ENCODE assay signal across 1 cellular context in the genomic region with DNA sequence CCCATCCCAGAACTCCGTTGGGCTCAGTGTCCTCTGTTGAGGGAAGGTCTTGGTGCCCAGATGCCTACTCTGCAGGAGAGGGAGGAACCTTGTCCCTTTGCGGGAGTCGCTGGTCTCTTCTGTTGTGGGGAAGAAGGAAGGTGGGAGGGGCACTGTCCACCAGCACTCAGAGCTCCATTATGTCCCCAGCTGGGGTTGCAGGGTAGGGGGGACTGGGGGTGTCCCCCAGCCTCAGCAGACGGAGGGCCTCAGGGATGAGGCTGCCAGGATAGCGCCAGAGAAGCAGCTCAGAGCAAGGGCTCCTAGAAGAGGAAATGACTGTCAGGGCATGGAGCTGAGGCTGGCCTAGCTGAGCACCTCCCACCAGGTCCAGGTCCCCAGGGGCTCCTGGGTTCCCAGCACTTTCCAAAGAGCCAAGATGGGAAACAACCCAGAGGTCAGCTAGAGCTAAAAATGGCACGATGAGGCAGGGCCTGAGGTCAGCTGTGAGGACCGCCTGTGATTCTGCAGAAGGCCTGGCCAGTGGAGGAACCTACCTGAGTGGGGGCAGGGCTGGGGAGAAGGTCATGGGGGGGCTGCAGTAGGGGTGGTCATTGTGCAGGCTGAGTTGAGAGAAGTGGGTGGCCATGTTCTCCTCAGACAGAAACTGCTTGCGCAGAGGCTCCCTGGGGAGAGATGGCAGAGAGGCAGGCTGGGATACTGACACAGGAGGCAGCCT.
TF ChIP-seq lines count a peak whose summit lies in the region.

No MANE protein-coding gene starts in this region.

TF ChIP-seq in H1, 55 proteins besides CTCF, POLR2A, EP300 and RAD21:
- TF ChIP-seq TAF7 (optimal IDR thresholded peaks at IDR 0.05; ENCODE audit: borderline replicate concordance, low read depth, low read length) (peak; percentile 32), CREB1 (IDR thresholded peaks at IDR 0.05) (no peak), BCL11A (IDR thresholded peaks at IDR 0.05; ENCODE audit: low read depth in 2 of 2, low read length in 2 of 2) (no peak), NANOG (IDR thresholded peaks at IDR 0.05; ENCODE audit: insufficient read depth, low read depth, low read length, poor library complexity, severe bottlenecking) (no peak), NRF1 (IDR thresholded peaks at IDR 0.05; ENCODE audit: low read depth, low read length) (no peak), SIX5 (IDR thresholded peaks at IDR 0.05; ENCODE audit: low read depth, low read length) (no peak), JUN (IDR thresholded peaks at IDR 0.05; ENCODE audit: low read depth, low read length) (no peak), ASH2L (IDR thresholded peaks at IDR 0.05; ENCODE audit: low read length) (no peak)
